4 cellular contexts compared by ENCODE assay signal in genomic region chr4:3733195-3733594, GRCh38.
TF ChIP-seq lines count a peak whose summit lies in the region.

No MANE protein-coding gene starts in this region.

TF ChIP-seq in SK-N-SH, 30 proteins besides CTCF, POLR2A, EP300 and RAD21:
- TF ChIP-seq SMC3 (IDR thresholded peaks at IDR 0.05; ENCODE audit: low read depth, low read length) (no peak), ELF1 (IDR thresholded peaks at IDR 0.05) (no peak), USF1 (IDR thresholded peaks at IDR 0.05; ENCODE audit: borderline replicate concordance, low read depth) (no peak), TAF1 (IDR thresholded peaks at IDR 0.05; ENCODE audit: borderline replicate concordance, low read depth, low read length) (no peak), USF2 (IDR thresholded peaks at IDR 0.05; ENCODE audit: borderline replicate concordance, low read depth, low read length) (no peak), JUND (IDR thresholded peaks at IDR 0.05) (no peak), MEF2A (IDR thresholded peaks at IDR 0.05; ENCODE audit: borderline replicate concordance, low read depth) (no peak), FOSL2 (IDR thresholded peaks at IDR 0.05; ENCODE audit: borderline replicate concordance, low read depth) (no peak)

TF ChIP-seq in SK-N-SH treated with all-trans-retinoic acid at 6 μM for 48 hours, 23 proteins besides CTCF, POLR2A, EP300 and RAD21 (continues in another document):
- TF ChIP-seq GLIS3 (CRISPR knock-in tag; IDR thresholded peaks at IDR 0.05) (no peak), ARNTL (CRISPR knock-in tag; IDR thresholded peaks at IDR 0.05; ENCODE audit: borderline replicate concordance, low read depth) (no peak), PPARA (CRISPR knock-in tag; IDR thresholded peaks at IDR 0.05; ENCODE audit: borderline replicate concordance) (no peak), SNAI2 (CRISPR knock-in tag; IDR thresholded peaks at IDR 0.05) (no peak), TOX (CRISPR knock-in tag; IDR thresholded peaks at IDR 0.05; ENCODE audit: borderline replicate concordance) (no peak), CSRNP3 (CRISPR knock-in tag; IDR thresholded peaks at IDR 0.05) (no peak), ZNF565 (CRISPR knock-in tag; conservative IDR thresholded peaks at IDR 0.05; ENCODE audit: low read depth) (no peak), TSHZ2 (CRISPR knock-in tag; IDR thresholded peaks at IDR 0.05) (no peak), RARB (CRISPR knock-in tag; IDR thresholded peaks at IDR 0.05) (no peak), PATZ1 (CRISPR knock-in tag; IDR thresholded peaks at IDR 0.05; ENCODE audit: borderline replicate concordance) (no peak), CSDC2 (CRISPR knock-in tag; IDR thresholded peaks at IDR 0.05) (no peak), ZC3H10 (CRISPR knock-in tag; IDR thresholded peaks at IDR 0.05) (no peak)

TF ChIP-seq in GM23338, 12 proteins besides CTCF, POLR2A, EP300 and RAD21:
- TF ChIP-seq NANOG (IDR thresholded peaks at IDR 0.05; ENCODE audit: borderline replicate concordance): no peak
- TF ChIP-seq CREB1 (CRISPR knock-in tag; IDR thresholded peaks at IDR 0.05; ENCODE audit: low read depth): no peak
- TF ChIP-seq EZH2phosphoT487 (IDR thresholded peaks at IDR 0.05; ENCODE audit: unreplicated experiment): no peak
- TF ChIP-seq EZH2 (IDR thresholded peaks at IDR 0.05; ENCODE audit: low read depth, unreplicated experiment): no peak
- no peak for TF ChIP-seq STAT1 (IDR thresholded peaks at IDR 0.05; ENCODE audit: unreplicated experiment)
- no peak for TF ChIP-seq ZNF114 (CRISPR knock-in tag; IDR thresholded peaks at IDR 0.05)
- no peak for TF ChIP-seq JUNB (IDR thresholded peaks at IDR 0.05; ENCODE audit: unreplicated experiment)
- TF ChIP-seq REST (IDR thresholded peaks at IDR 0.05; ENCODE audit: unreplicated experiment): no peak
- no peak for TF ChIP-seq ETS1 (IDR thresholded peaks at IDR 0.05)
- TF ChIP-seq ZNF331 (CRISPR knock-in tag; IDR thresholded peaks at IDR 0.05; ENCODE audit: low read depth): no peak

TF ChIP-seq in IMR-90, 13 proteins besides CTCF, POLR2A, EP300 and RAD21:
- no peak for TF ChIP-seq SMC3 (IDR thresholded peaks at IDR 0.05; ENCODE audit: low read depth, low read length)
- TF ChIP-seq CHD1 (IDR thresholded peaks at IDR 0.05; ENCODE audit: low read depth, low read length): no peak
- TF ChIP-seq MAFK (IDR thresholded peaks at IDR 0.05; ENCODE audit: low read depth, low read length): no peak
- TF ChIP-seq RFX5 (IDR thresholded peaks at IDR 0.05; ENCODE audit: low read depth, low read length): no peak
- no peak for TF ChIP-seq MXI1 (IDR thresholded peaks at IDR 0.05; ENCODE audit: borderline replicate concordance, low read depth, low read length)
- TF ChIP-seq NFE2L2 (IDR thresholded peaks at IDR 0.05; ENCODE audit: low read depth, low read length): no peak
- no peak for TF ChIP-seq MAZ (IDR thresholded peaks at IDR 0.05; ENCODE audit: borderline replicate concordance, low read depth, low read length)
- no peak for TF ChIP-seq BHLHE40 (IDR thresholded peaks at IDR 0.05; ENCODE audit: low read depth, low read length)
- TF ChIP-seq RCOR1 (IDR thresholded peaks at IDR 0.05; ENCODE audit: insufficient replicate concordance, low read length): no peak
- TF ChIP-seq USF2 (IDR thresholded peaks at IDR 0.05; ENCODE audit: low read depth, low read length): no peak
- no peak for TF ChIP-seq FOS (IDR thresholded peaks at IDR 0.05; ENCODE audit: low read depth, low read length)
- TF ChIP-seq CEBPB (IDR thresholded peaks at IDR 0.05; ENCODE audit: low read depth, low read length): no peak
- TF ChIP-seq ELK1 (IDR thresholded peaks at IDR 0.05; ENCODE audit: borderline replicate concordance, low read depth, low read length): no peak
TF ChIP-seq in IMR-90: peak in this region for 0.
